ENCODE assay signal across 8 cellular contexts in genomic region chr1:87334351-87335174, GRCh38. TPM values are rescaled to one million over a fixed set of nuclear protein-coding genes. Genes with fewer than 3 reads are reported as not detected.
A peak's percentile ranks its signal among the peaks of the same experiment; 100 is the strongest.
DNase-seq lines count a peak whose midpoint lies in the region; ATAC-seq and TF ChIP-seq lines count a peak whose summit lies in the region.

No MANE protein-coding gene starts in this region.

- no peak for ATAC-seq in GM21737 (IDR thresholded peaks at IDR 0.05; ENCODE audit: unreplicated experiment)

- H3K9me3 Mint-ChIP-seq in activated CD4-positive, alpha-beta T cell treated with anti-CD3 and anti-CD28 coated beads, Interleukin-2, amount 10 ng/mL, durations not matched to agents 24 days and 14 days: no peaks in the 10 kb centered on the region
- H3K9me3 Mint-ChIP-seq in nephron progenitor cell: no peaks in the 10 kb centered on the region

- peak overlapping the region; percentile 89 for H3K4me3 Mint-ChIP-seq in activated CD4-positive, alpha-beta T cell treated with anti-CD3 and anti-CD28 coated beads, Interleukin-2, amount 10 ng/mL, durations not matched to agents 24 days and 14 days
- peak overlapping the region; percentile 95 for H3K4me3 Mint-ChIP-seq in nephron progenitor cell

- H3K27me3 ChIP-seq in HUES6 (ENCODE audit: control insufficient read depth, insufficient read depth, low read length): no peaks in the 10 kb centered on the region
- H3K27me3 ChIP-seq in WERI-Rb-1 (ENCODE audit: insufficient read depth, low read depth, severe bottlenecking): no peaks in the 10 kb centered on the region

- no peaks in the 10 kb centered on the region for H3K27me3 Mint-ChIP-seq in activated CD4-positive, alpha-beta T cell treated with anti-CD3 and anti-CD28 coated beads, Interleukin-2, amount 10 ng/mL, durations not matched to agents 24 days and 14 days
- H3K27me3 Mint-ChIP-seq in nephron progenitor cell (ENCODE audit: low read depth, poor library complexity): no peaks in the 10 kb centered on the region

- H3K4me1 Mint-ChIP-seq in activated CD4-positive, alpha-beta T cell treated with anti-CD3 and anti-CD28 coated beads, Interleukin-2, amount 10 ng/mL, durations not matched to agents 24 days and 14 days: peaks cover 56% of the 10 kb centered on the region
- H3K4me1 Mint-ChIP-seq in nephron progenitor cell: peaks cover 74% of the 10 kb centered on the region

- intact Hi-C loops in activated CD4-positive, alpha-beta T cell treated with anti-CD3 and anti-CD28 coated beads, Interleukin-2, amount 10 ng/mL, durations not matched to agents 24 days and 14 days (cut with micrococcal nuclease): loop anchor here (10.0 kb wide), 1 partner anchor 940 kb away; the partner anchor contains the start of gene ODF2L

- H3K9me3 ChIP-seq in HUES6 (ENCODE audit: control insufficient read depth, insufficient read depth, low read depth, low read length) (no peaks in the 10 kb centered on the region), WERI-Rb-1 (ENCODE audit: severe bottlenecking) (no peaks in the 10 kb centered on the region)

- TF ChIP-seq CTCF in WERI-Rb-1 (IDR thresholded peaks at IDR 0.05; ENCODE audit: low read depth, low read length) (0 out of 2 replicates have a peak, but pooled peaks have one; percentile 12), nephron progenitor cell (IDR thresholded peaks at IDR 0.05) (peak; percentile 38)

- peak overlapping the region; percentile 81 for H3K4me3 ChIP-seq in HUES6 (ENCODE audit: low read depth, low read length)
- H3K4me3 ChIP-seq in WERI-Rb-1 (ENCODE audit: low read depth, low read length): peak overlapping the region; percentile 87

- peaks cover 35% of the 10 kb centered on the region for H3K36me3 Mint-ChIP-seq in activated CD4-positive, alpha-beta T cell treated with anti-CD3 and anti-CD28 coated beads, Interleukin-2, amount 10 ng/mL, durations not matched to agents 24 days and 14 days (ENCODE audit: low read depth)
- H3K36me3 Mint-ChIP-seq in nephron progenitor cell (ENCODE audit: low read depth): peaks cover 34% of the 10 kb centered on the region

- H3K27ac ChIP-seq in HUES6 (ENCODE audit: low read depth, low read length) (peak overlapping the region; percentile 85; the same call in 1 of the 2 replicates), WERI-Rb-1 (peak overlapping the region; percentile 92)

- H3K9ac ChIP-seq in HUES6 (ENCODE audit: low read length): peak overlapping the region; percentile 78

- DNase-seq in activated CD4-positive, alpha-beta T cell treated with anti-CD3 and anti-CD28 coated beads, Interleukin-2, amount 10 ng/mL, durations not matched to agents 24 days and 14 days: peak; percentile 65
- no peak for DNase-seq in activated CD4-positive, alpha-beta T cell treated with anti-CD3 and anti-CD28 coated beads for 4 hours
- DNase-seq in WERI-Rb-1: peak; percentile 68
- peak; percentile 31 for DNase-seq in fibroblast of peridontal ligament (ENCODE audit: extremely low read depth)
- DNase-seq in nephron progenitor cell: peak; percentile 74
- DNase-seq in SHP77 treated with DMSO at 0.1 percent for 48 hours (lab: John Stamatoyannopoulos, UW): no peak

- H3K36me3 ChIP-seq in HUES6 (ENCODE audit: control insufficient read depth, insufficient read depth, low read length): peaks cover 38% of the 10 kb centered on the region
- H3K36me3 ChIP-seq in WERI-Rb-1: peaks cover 65% of the 10 kb centered on the region

- H3K4me1 ChIP-seq in HUES6 (ENCODE audit: control insufficient read depth, insufficient read depth, low read length): peaks cover 45% of the 10 kb centered on the region

- peak overlapping the region; percentile 88 for H3K27ac Mint-ChIP-seq in activated CD4-positive, alpha-beta T cell treated with anti-CD3 and anti-CD28 coated beads, Interleukin-2, amount 10 ng/mL, durations not matched to agents 24 days and 14 days
- peak overlapping the region; percentile 70 for H3K27ac Mint-ChIP-seq in nephron progenitor cell

RNA-seq across cellular contexts. Expression of gene LMO4, which starts 5.9 kb away (rescaled TPM):
- total RNA-seq in activated CD4-positive, alpha-beta T cell treated with anti-CD3 and anti-CD28 coated beads, Interleukin-2, amount 10 ng/mL, durations not matched to agents 24 days and 14 days: 23.7 and 26.1 TPM in 2 replicates

Comparison
In these comparisons a context has a peak if more than half of its experiments do, and no peak if none do; other contexts are left out.
1. DNase-seq: peak in activated CD4-positive, alpha-beta T cell treated with anti-CD3 and anti-CD28 coated beads, Interleukin-2, amount 10 ng/mL, durations not matched to agents 24 days and 14 days (single experiment), WERI-Rb-1 (single experiment), fibroblast of peridontal ligament (single experiment) and nephron progenitor cell (single experiment); none in activated CD4-positive, alpha-beta T cell treated with anti-CD3 and anti-CD28 coated beads for 4 hours (0 of 2) and SHP77 treated with DMSO at 0.1 percent for 48 hours (single experiment).